In the genomic region with DNA sequence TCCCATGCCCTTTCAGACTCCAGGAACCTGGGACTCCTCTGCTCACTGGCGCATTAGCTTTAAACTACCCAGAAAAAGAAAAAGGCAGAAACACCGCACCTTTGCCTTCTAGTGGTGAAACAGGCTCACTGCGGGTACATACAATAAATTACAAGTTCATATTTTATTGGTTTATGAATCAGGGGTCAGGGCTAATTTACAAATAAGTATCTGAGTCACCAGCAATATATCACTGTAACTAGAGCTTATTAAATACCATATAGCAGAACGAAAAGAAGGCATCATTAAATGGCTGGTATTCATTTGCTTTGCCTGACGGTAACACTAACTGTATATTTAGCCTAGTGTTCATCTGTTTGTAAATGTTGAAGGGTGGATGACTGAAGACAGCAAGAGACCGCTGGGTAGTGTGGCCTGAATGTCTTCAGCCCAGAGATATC, we compare ENCODE assay signal across 9 cellular contexts. TPM values are rescaled to one million over a fixed set of nuclear protein-coding genes. Genes with fewer than 3 reads are reported as not detected.
DNase-seq lines count a peak whose midpoint lies in the region; TF ChIP-seq lines count a peak whose summit lies in the region.
"Had no signal": no experiment of that assay in that cellular context is flagged by ENCODE, and none has a peak within 500 bp of the region (broad histone marks: within the 10 kb centered on the region; RNA-seq: fewer than 3 reads in every experiment).

No MANE protein-coding gene starts in this region.

- H3K4ac ChIP-seq in neuronal stem cell (ENCODE audit: low read length): no peak overlapping the region

- H3K4me1 Mint-ChIP-seq in mesothelial cell of epicardium: peaks cover 4% of the 10 kb centered on the region

- H2AFZ ChIP-seq in neuronal stem cell (ENCODE audit: low read length): no peak overlapping the region

- no peaks in the 10 kb centered on the region for H3K79me1 ChIP-seq in neuronal stem cell (ENCODE audit: low read depth, low read length)

- H4K91ac ChIP-seq in neuronal stem cell (ENCODE audit: low read depth, low read length, poor library complexity): no peak overlapping the region

- WGBS in neuronal stem cell (ENCODE audit: extremely low coverage in 2 of 2, insufficient read length in 2 of 2, insufficient replicate concordance in 1 of 2), 2 donors: no CpG with 5 or more reads among the region's 6 CpGs

- H3K9me3 Mint-ChIP-seq in mesothelial cell of epicardium: no peaks in the 10 kb centered on the region
- H3K9me3 Mint-ChIP-seq: activated naive CD4-positive, alpha-beta T cell treated with anti-CD3 and anti-CD28 coated beads, Interleukin-2, amount 50 U/mL, for 72 hours had no signal

- no peaks in the 10 kb centered on the region for H3K36me3 Mint-ChIP-seq in mesothelial cell of epicardium
- H3K36me3 Mint-ChIP-seq: activated naive CD4-positive, alpha-beta T cell treated with anti-CD3 and anti-CD28 coated beads, Interleukin-2, amount 50 U/mL, for 72 hours had no signal

- no peak overlapping the region for H2BK5ac ChIP-seq in neuronal stem cell (ENCODE audit: low read length)

- H3K36me3 ChIP-seq in vagina (no peaks in the 10 kb centered on the region), neuronal stem cell (replicated peaks in 1 of 2; ENCODE audit: control insufficient read depth in 2 of 2, insufficient read depth in 2 of 2, low read length in 2 of 2) (no peaks in the 10 kb centered on the region)

- no peak overlapping the region for H3K4me2 ChIP-seq in neuronal stem cell (ENCODE audit: insufficient read depth, low read length, poor library complexity, severe bottlenecking)

- no peaks in the 10 kb centered on the region for H3K9me3 ChIP-seq in vagina
- no peaks in the 10 kb centered on the region for H3K9me3 ChIP-seq in neuronal stem cell (replicated peaks in 1 of 2; ENCODE audit: control insufficient read depth in 2 of 2, insufficient read depth in 1 of 2, low read depth in 1 of 2, low read length in 2 of 2)

- H3K18ac ChIP-seq in neuronal stem cell (ENCODE audit: low read length): no peak overlapping the region

- DNase-seq in NCI-H526 (lab: John Stamatoyannopoulos, UW): peak; percentile 19 to 63
- no peak for DNase-seq in NCI-H526 treated with DMSO at 0.1 percent for 48 hours (lab: John Stamatoyannopoulos, UW)
- peak; percentile 26 for DNase-seq in HuH-7.5 (ENCODE audit: low spot score)
- DNase-seq in RPMI8226: peak; percentile 68
- peak; percentile 66 for DNase-seq in choroid plexus epithelial cell (ENCODE audit: low read depth)
- no peak for DNase-seq in mesothelial cell of epicardium (ENCODE audit: low spot score in 2 of 2, unreplicated experiment in 2 of 2)
- no peak for DNase-seq in vagina (ENCODE audit: extremely low spot score in 2 of 2)
- DNase-seq in neuronal stem cell (ENCODE audit: low spot score): no peak

- H3K27ac Mint-ChIP-seq in mesothelial cell of epicardium: no peak overlapping the region
- H3K27ac Mint-ChIP-seq: activated naive CD4-positive, alpha-beta T cell treated with anti-CD3 and anti-CD28 coated beads, Interleukin-2, amount 50 U/mL, for 72 hours had no signal

- H3K9ac ChIP-seq in neuronal stem cell (ENCODE audit: low read depth, low read length, poor library complexity): no peak overlapping the region

- no peaks in the 10 kb centered on the region for H3K27me3 ChIP-seq in vagina
- H3K27me3 ChIP-seq in neuronal stem cell (ENCODE audit: control insufficient read depth in 3 of 3, insufficient read depth in 3 of 3, low read depth in 1 of 3, low read length in 3 of 3): peaks cover 0 to 14% (median 0%) of the 10 kb centered on the region in 3 experiments

- H3K23ac ChIP-seq in neuronal stem cell (ENCODE audit: low read depth, low read length, poor library complexity): no peak overlapping the region

- no peak overlapping the region for H2BK120ac ChIP-seq in neuronal stem cell (ENCODE audit: low read depth, low read length)

- no peak overlapping the region for H2BK15ac ChIP-seq in neuronal stem cell (ENCODE audit: low read length)

- intact Hi-C loops in vagina (cut with DNase I): no loop called here

- no peak overlapping the region for H4K8ac ChIP-seq in neuronal stem cell (ENCODE audit: low read depth, low read length)

- no peak overlapping the region for H3K4me3 ChIP-seq in choroid plexus epithelial cell (ENCODE audit: low read depth, low read length)
- no peak overlapping the region for H3K4me3 ChIP-seq in vagina
- H3K4me3 ChIP-seq in neuronal stem cell (ENCODE audit: low read length in 2 of 2): no peak overlapping the region

- H3K27ac ChIP-seq in vagina (no peak overlapping the region), neuronal stem cell (replicated peaks; ENCODE audit: low read length) (no peak overlapping the region)

- no peak overlapping the region for H2BK12ac ChIP-seq in neuronal stem cell (ENCODE audit: low read length)

- H3K4me3 Mint-ChIP-seq in mesothelial cell of epicardium: no peak overlapping the region

- TF ChIP-seq CTCF in choroid plexus epithelial cell (conservative IDR thresholded peaks at IDR 0.05; ENCODE audit: low read depth, low read length) (peak; percentile 82), mesothelial cell of epicardium (IDR thresholded peaks at IDR 0.05; ENCODE audit: unreplicated experiment) (peak; percentile 74), vagina (IDR thresholded peaks at IDR 0.05) (peak; percentile 41 to 49 (median 43))

- peaks cover 2% of the 10 kb centered on the region for H3K27me3 Mint-ChIP-seq in mesothelial cell of epicardium (ENCODE audit: low read depth)

- no peak for TF ChIP-seq POLR2A in vagina (IDR thresholded peaks at IDR 0.05)

- no peak overlapping the region for H3K14ac ChIP-seq in neuronal stem cell (ENCODE audit: low read length)

- no peaks in the 10 kb centered on the region for H3K4me1 ChIP-seq in vagina
- H3K4me1 ChIP-seq in neuronal stem cell (ENCODE audit: control insufficient read depth in 2 of 2, insufficient read depth in 1 of 2, low read depth in 1 of 2, low read length in 2 of 2): peaks cover 13 to 14% of the 10 kb centered on the region in 2 donors

- H2AK5ac ChIP-seq in neuronal stem cell (ENCODE audit: low read depth, low read length): no peak overlapping the region

RNA-seq across cellular contexts. Expression of gene DTNB, which starts 26.9 kb away (rescaled TPM):
- total RNA-seq in mesothelial cell of epicardium (30.1 to 37.7 TPM (median 36.3 TPM) in 3 replicates), vagina (17.9 TPM)
- 34.6 TPM for polyA plus RNA-seq in neuronal stem cell (2013, experiment 1 of 2)
- 31.1 TPM for polyA plus RNA-seq in neuronal stem cell (2013, experiment 2 of 2)

Comparison
In these comparisons a context has a peak if more than half of its experiments do, and no peak if none do; other contexts are left out.
1. DNase-seq: peak in NCI-H526 (2 of 2), HuH-7.5 (single experiment), RPMI8226 (single experiment) and choroid plexus epithelial cell (single experiment); none in NCI-H526 treated with DMSO at 0.1 percent for 48 hours (single experiment), mesothelial cell of epicardium (0 of 2), vagina (0 of 2) and neuronal stem cell (single experiment).
2. Peak in every context shown above with its lines, with median percentiles within 50 percentile points of each other: CTCF ChIP-seq.